In the genomic region with DNA sequence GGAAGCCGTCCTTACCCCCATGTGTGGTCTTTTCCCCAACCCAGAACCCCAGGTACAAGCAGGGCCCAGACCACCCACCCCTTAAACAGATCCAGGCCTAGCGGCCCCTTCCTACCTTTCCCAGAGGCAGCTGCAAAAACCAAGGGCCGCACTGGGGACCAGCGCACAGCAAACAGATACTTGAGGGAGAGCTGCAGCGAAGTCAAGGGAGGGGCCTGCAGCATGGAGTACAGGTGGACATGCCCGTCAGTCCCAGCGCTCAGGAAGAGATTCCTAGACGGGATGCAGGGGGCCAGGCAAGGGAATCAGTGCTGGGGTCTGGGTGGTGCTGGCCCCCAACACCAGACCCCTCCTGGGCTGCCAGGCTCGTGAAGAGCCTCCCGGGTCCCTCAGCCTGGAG, we compare ENCODE assay signal across 17 cellular contexts. TPM values are rescaled to one million over a fixed set of nuclear protein-coding genes. Genes with fewer than 3 reads are reported as not detected.
A peak's percentile ranks its signal among the peaks of the same experiment; 100 is the strongest.
DNase-seq lines count a peak whose midpoint lies in the region; ATAC-seq and TF ChIP-seq lines count a peak whose summit lies in the region.
"Had no signal": no experiment of that assay in that cellular context is flagged by ENCODE, and none has a peak within 500 bp of the region (broad histone marks: within the 10 kb centered on the region; RNA-seq: fewer than 3 reads in every experiment).

No MANE protein-coding gene starts in this region.

- WGBS in psoas muscle, 3 donors, result 87 to 94% (median 94%) methylated on average over 10 of the region's 10 CpGs

- peaks cover 0 to 53% (median 0%) of the 10 kb centered on the region in 3 donors for H3K36me3 ChIP-seq in Peyer's patch
- peaks cover 55% of the 10 kb centered on the region for H3K36me3 ChIP-seq in left ventricle myocardium inferior
- H3K36me3 ChIP-seq in psoas muscle (ENCODE audit: insufficient read depth in 1 of 2, low read depth in 1 of 2), result peaks cover 8 to 50% of the 10 kb centered on the region in 2 donors

- H3K27ac ChIP-seq in Peyer's patch (peak overlapping the region in 3 of 4 donors; percentile 84 to 98 (median 97)), left ventricle myocardium inferior (replicated peaks) (peak overlapping the region; percentile 95), psoas muscle (no peak overlapping the region)

- H3K9me3 ChIP-seq in Peyer's patch (no peaks in the 10 kb centered on the region), left ventricle myocardium inferior (replicated peaks) (no peaks in the 10 kb centered on the region), psoas muscle (no peaks in the 10 kb centered on the region)

- H3K4me1 Mint-ChIP-seq in CD14-positive monocyte (no peaks in the 10 kb centered on the region), progenitor cell of endocrine pancreas (ENCODE audit: low read depth) (peaks cover 2% of the 10 kb centered on the region)
- H3K4me1 Mint-ChIP-seq: activated B cell treated with CpG ODN at 0.5 μM for 24 hours; activated CD8-positive, alpha-beta memory T cell treated with anti-CD3 and anti-CD28 coated beads, Interleukin-2, amount 10 ng/mL, durations not matched to agents 7 days and 5 days; B cell had no signal

- H3K4me3 ChIP-seq in Peyer's patch, result peak overlapping the region in 2 of 4 donors; percentile 40 to 52
- H3K4me3 ChIP-seq in left ventricle myocardium inferior, result peak overlapping the region; percentile 65
- no peak overlapping the region for H3K4me3 ChIP-seq in psoas muscle

- intact Hi-C loops in CD14-positive monocyte (cut with micrococcal nuclease), result no loop called here
- intact Hi-C loops in left ventricle myocardium inferior (cut with micrococcal nuclease), result no loop called here
- intact Hi-C loops in psoas muscle (cut with DNase I), result no loop called here

- H3K36me3 Mint-ChIP-seq in CD14-positive monocyte (peaks cover 38 to 58% of the 10 kb centered on the region in 2 donors), progenitor cell of endocrine pancreas (ENCODE audit: insufficient read depth) (peaks cover 17% of the 10 kb centered on the region)

- no peak for TF ChIP-seq POLR2A in Peyer's patch (IDR thresholded peaks at IDR 0.05)

- ATAC-seq in GM18502 (IDR thresholded peaks at IDR 0.05; ENCODE audit: poor library complexity, unreplicated experiment), result no peak
- no peak for ATAC-seq in psoas muscle
- ATAC-seq: activated CD8-positive, alpha-beta memory T cell treated with anti-CD3 and anti-CD28 coated beads, Interleukin-2, amount 10 ng/mL, durations not matched to agents 7 days and 5 days had no signal

- H3K9me3 Mint-ChIP-seq in CD14-positive monocyte, result no peaks in the 10 kb centered on the region
- no peaks in the 10 kb centered on the region for H3K9me3 Mint-ChIP-seq in progenitor cell of endocrine pancreas (ENCODE audit: low read depth)
- H3K9me3 Mint-ChIP-seq: activated B cell treated with CpG ODN at 0.5 μM for 24 hours had no signal

- H3K4me1 ChIP-seq in Peyer's patch, result peaks cover 0 to 38% (median 0%) of the 10 kb centered on the region in 4 donors
- peaks cover 48% of the 10 kb centered on the region for H3K4me1 ChIP-seq in left ventricle myocardium inferior
- H3K4me1 ChIP-seq in psoas muscle, result peaks cover 16% of the 10 kb centered on the region

- H3K27me3 ChIP-seq in Peyer's patch (no peaks in the 10 kb centered on the region), left ventricle myocardium inferior (ENCODE audit: low read depth) (no peaks in the 10 kb centered on the region), psoas muscle (ENCODE audit: insufficient read depth in 3 of 3, low read length in 2 of 3) (no peaks in the 10 kb centered on the region)

- H3K27ac Mint-ChIP-seq in CD14-positive monocyte, result peak overlapping the region in 3 of 7 donors; percentile 9 to 46 (median 30)
- H3K27ac Mint-ChIP-seq in progenitor cell of endocrine pancreas, result peak overlapping the region; percentile 79
- H3K27ac Mint-ChIP-seq: activated B cell treated with CpG ODN at 0.5 μM for 24 hours; activated CD8-positive, alpha-beta memory T cell treated with anti-CD3 and anti-CD28 coated beads, Interleukin-2, amount 10 ng/mL, durations not matched to agents 7 days and 5 days; B cell had no signal

- TF ChIP-seq CTCF in CD14-positive monocyte (IDR thresholded peaks at IDR 0.05) (no peak), Peyer's patch (IDR thresholded peaks at IDR 0.05) (no peak), left ventricle myocardium inferior (IDR thresholded peaks at IDR 0.05; ENCODE audit: borderline replicate concordance) (no peak), progenitor cell of endocrine pancreas (IDR thresholded peaks at IDR 0.05; ENCODE audit: unreplicated experiment) (no peak), psoas muscle (IDR thresholded peaks at IDR 0.05) (no peak)

- no peaks in the 10 kb centered on the region for H3K27me3 Mint-ChIP-seq in CD14-positive monocyte (ENCODE audit: low read depth in 3 of 3)
- no peaks in the 10 kb centered on the region for H3K27me3 Mint-ChIP-seq in progenitor cell of endocrine pancreas
- H3K27me3 Mint-ChIP-seq: activated B cell treated with CpG ODN at 0.5 μM for 24 hours; activated CD8-positive, alpha-beta memory T cell treated with anti-CD3 and anti-CD28 coated beads, Interleukin-2, amount 10 ng/mL, durations not matched to agents 7 days and 5 days; B cell had no signal

- H3K4me3 Mint-ChIP-seq in CD14-positive monocyte (no peak overlapping the region), progenitor cell of endocrine pancreas (ENCODE audit: low read depth) (no peak overlapping the region)
- H3K4me3 Mint-ChIP-seq: activated B cell treated with CpG ODN at 0.5 μM for 24 hours; activated CD8-positive, alpha-beta memory T cell treated with anti-CD3 and anti-CD28 coated beads, Interleukin-2, amount 10 ng/mL, durations not matched to agents 7 days and 5 days; B cell had no signal

- peak; percentile 21 for DNase-seq in CD14-positive monocyte (ENCODE audit: low spot score)
- DNase-seq in Peyer's patch, result peak in 1 of 3 donors; percentile 43
- DNase-seq in left ventricle myocardium inferior, result no peak
- no peak for DNase-seq in progenitor cell of endocrine pancreas (ENCODE audit: low spot score, unreplicated experiment)
- no peak for DNase-seq in activated effector memory CD4-positive, alpha-beta T cell treated with anti-CD3 and anti-CD28 coated beads, Interleukin-2, amount 50 U/mL, for 16 hours
- no peak for DNase-seq in psoas muscle
- no peak for DNase-seq in NCI-H69 (lab: John Stamatoyannopoulos, UW)
- DNase-seq: activated B cell treated with CpG ODN at 0.5 μM for 24 hours; activated CD8-positive, alpha-beta memory T cell treated with anti-CD3 and anti-CD28 coated beads, Interleukin-2, amount 10 ng/mL, durations not matched to agents 7 days and 5 days; activated naive CD4-positive, alpha-beta T cell treated with anti-CD3 and anti-CD28 coated beads, Interleukin-2, amount 50 U/mL, for 16 hours; KG1; left colon; NCI-H1417 treated with DMSO at 0.1 percent for 48 hours; NCI-H226; SW 1271 had no signal

RNA-seq across cellular contexts. Expression of a gene that starts 22.5 kb away (rescaled TPM):
- 1 to 10 TPM; 1.5 to 1.9 TPM for polyA plus RNA-seq in CD14-positive monocyte
- total RNA-seq in Peyer's patch, result 100 to 1,000 TPM in 1 of 4 donors, 10 to 100 TPM in 3; 71.9 to 103 (median 95.8) TPM
- total RNA-seq in left ventricle myocardium inferior, result 32.7 TPM
- 83.4 and 85.4 TPM in 2 replicates for total RNA-seq in progenitor cell of endocrine pancreas
- total RNA-seq in psoas muscle, result 10 to 100 TPM in 2 of 4 donors, 1 to 10 TPM in 2; 6.3 to 10.3 (median 8.6) TPM
- polyA plus RNA-seq in psoas muscle, result 10 to 100 TPM; 19.0 to 29.1 (median 25.0) TPM

RNA-seq across cellular contexts. Expression of a gene that starts 54.9 kb away (rescaled TPM):
- polyA plus RNA-seq in CD14-positive monocyte, result 100 to 1,000 TPM; 114 to 124 TPM
- 100 to 1,000 TPM in 1 of 4 donors, 10 to 100 TPM in 3; 72.3 to 148 (median 83.9) TPM for total RNA-seq in Peyer's patch
- 168 TPM for total RNA-seq in left ventricle myocardium inferior
- 563 and 571 TPM in 2 replicates for total RNA-seq in progenitor cell of endocrine pancreas
- total RNA-seq in psoas muscle, result 100 to 1,000 TPM; 171 to 283 (median 203) TPM
- 100 to 1,000 TPM; 141 to 244 (median 230) TPM for polyA plus RNA-seq in psoas muscle
